In the genomic region with DNA sequence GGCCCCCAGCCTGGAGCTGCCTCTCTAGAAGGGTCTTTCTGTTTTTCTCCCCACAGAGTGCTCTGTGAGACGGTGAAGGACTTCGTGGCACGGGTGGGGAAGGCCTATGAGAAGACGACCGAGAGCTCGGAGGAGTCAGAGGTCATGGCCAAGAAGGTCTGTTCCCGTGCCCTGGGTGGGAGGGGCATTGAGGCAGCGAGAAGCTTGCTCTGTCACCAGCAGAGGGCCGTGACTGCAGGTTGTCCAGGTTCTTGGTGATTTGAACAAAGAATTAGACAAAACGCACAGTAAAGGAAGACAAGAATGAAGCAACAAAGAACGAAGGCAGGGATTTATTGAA, we compare ENCODE assay signal across 9 cellular contexts.
DNase-seq lines count a peak whose midpoint lies in the region; ATAC-seq, FAIRE-seq and TF ChIP-seq lines count a peak whose summit lies in the region.
"Had no signal": no experiment of that assay in that cellular context is flagged by ENCODE, and none has a peak within 500 bp of the region (broad histone marks: within the 10 kb centered on the region; RNA-seq: fewer than 3 reads in every experiment).

No MANE protein-coding gene starts in this region.

- H3K9me3 ChIP-seq in DND-41 (ENCODE audit: insufficient read depth, low read length, severe bottlenecking) (no peaks in the 10 kb centered on the region), K562 (replicated peaks; ENCODE audit: control insufficient read depth, insufficient read depth, low read depth, low read length) (no peaks in the 10 kb centered on the region)
- H3K9me3 ChIP-seq: gastroesophageal sphincter had no signal

- H3K9me3 Mint-ChIP-seq in neural crest cell = no peaks in the 10 kb centered on the region
- H3K9me3 Mint-ChIP-seq: T-helper 1 cell treated with Interleukin-12 subunit alpha and Interleukin-12 subunit beta and Interleukin-4 antibody, amounts not matched to agents 30 μg/mL and 1 μg/mL, for 36 hours had no signal

- peak; percentile 44 for TF ChIP-seq CTCF in DND-41 (IDR thresholded peaks at IDR 0.05; ENCODE audit: borderline replicate concordance, extremely low read depth, low read length, poor library complexity, severe bottlenecking)
- TF ChIP-seq CTCF in K562 (IDR thresholded peaks at IDR 0.05 in 2 of 3, conservative IDR thresholded peaks at IDR 0.05 in 1 of 3; ENCODE audit: insufficient read depth in 2 of 3, low read depth in 1 of 3, low read length in 3 of 3) = peak; percentile 26 to 37 (median 32); a peak in 3 of 6 replicates
- TF ChIP-seq CTCF in neural crest cell (conservative IDR thresholded peaks at IDR 0.05) = peak; percentile 28

- no peak; the same call in 2 of the 3 replicates for ATAC-seq in DND-41 (ENCODE audit: insufficient read depth, low read depth)
- peak; percentile 61 for ATAC-seq in K562
- ATAC-seq in stimulated activated naive CD8-positive, alpha-beta T cell treated with anti-CD3 and anti-CD28 coated beads, Interleukin-15, Interleukin-2, amounts not matched to agents 100 U/mL and 50 U/mL, for 24 hours = no peak
- ATAC-seq: gastroesophageal sphincter had no signal

- no peak for TF ChIP-seq RAD21 in K562 (CRISPR knock-in tag; conservative IDR thresholded peaks at IDR 0.05 in 1 of 2, IDR thresholded peaks at IDR 0.05 in 1 of 2)

- no peaks in the 10 kb centered on the region for H3K9me1 ChIP-seq in K562 (ENCODE audit: control insufficient read depth, insufficient read depth, low read length)

- TF ChIP-seq EP300 in K562 (IDR thresholded peaks at IDR 0.05; ENCODE audit: low read length) = no peak

- DNase-seq in DND-41 (peak; percentile 16), HK-2 (ENCODE audit: unreplicated experiment) (peak; percentile 17), K562 (ENCODE audit: extremely low read depth in 1 of 4, low spot score in 3 of 4) (peak in 3 of 4 experiments; percentile 26 to 31 (median 31)), neural crest cell (ENCODE audit: low read depth, low spot score) (no peak), GDM1 (lab: John Stamatoyannopoulos, UW) (no peak), foreskin melanocyte (no peak)
- DNase-seq in stimulated activated naive CD8-positive, alpha-beta T cell treated with anti-CD3 and anti-CD28 coated beads, Interleukin-15, Interleukin-2, amounts not matched to agents 100 U/mL and 50 U/mL, for 24 hours = no peak

- no peak overlapping the region for H3K27ac Mint-ChIP-seq in neural crest cell (ENCODE audit: unreplicated experiment)
- H3K27ac Mint-ChIP-seq: T-helper 1 cell treated with Interleukin-12 subunit alpha and Interleukin-12 subunit beta and Interleukin-4 antibody, amounts not matched to agents 30 μg/mL and 1 μg/mL, for 36 hours had no signal

- no peaks in the 10 kb centered on the region for H3K27me3 Mint-ChIP-seq in neural crest cell (ENCODE audit: low read depth)

- no peak for FAIRE-seq in K562 (lab: Jason Lieb, UNC)

- H3K27ac ChIP-seq in DND-41 (ENCODE audit: low read length) (no peak overlapping the region), K562 (ENCODE audit: extremely low read depth, low read depth, low read length) (no peak overlapping the region)
- H3K27ac ChIP-seq: gastroesophageal sphincter had no signal

- in situ Hi-C loops in K562 (cut with MboI) = no loop called here

- H3K9ac ChIP-seq in DND-41 (ENCODE audit: low read depth, low read length) = no peak overlapping the region
- H3K9ac ChIP-seq in K562 (ENCODE audit: insufficient read depth in 1 of 2, low read depth in 2 of 2, low read length in 2 of 2) = no peak overlapping the region

- H3K36me3 ChIP-seq in DND-41 (ENCODE audit: insufficient read depth, low read length) (peaks cover 83% of the 10 kb centered on the region), K562 (ENCODE audit: control insufficient read depth, insufficient read depth, low read length) (peaks cover 54% of the 10 kb centered on the region; the same call in 2 of the 3 replicates)

- no peak for TF ChIP-seq POLR2A in K562 (conservative IDR thresholded peaks at IDR 0.05)

- H3K36me3 Mint-ChIP-seq in neural crest cell (ENCODE audit: low read depth) = peaks cover 14% of the 10 kb centered on the region

- H3K27me3 ChIP-seq in DND-41 (ENCODE audit: insufficient read depth, low read length, poor library complexity) = no peaks in the 10 kb centered on the region
- no peaks in the 10 kb centered on the region for H3K27me3 ChIP-seq in K562 (ENCODE audit: control insufficient read depth in 2 of 2, insufficient read depth in 2 of 2, low read length in 2 of 2)
- H3K27me3 ChIP-seq: gastroesophageal sphincter had no signal

- BruUV-seq in K562 (replicated peaks; lab: Mats Ljungman, UMichigan) = no TSS peak

- H3K4me3 ChIP-seq in DND-41 (ENCODE audit: low read depth in 1 of 2, low read length in 2 of 2) (no peak overlapping the region), K562 (no peak overlapping the region)
- H3K4me3 ChIP-seq: gastroesophageal sphincter had no signal

- POLR2A ChIA-PET in K562 (lab: Yijun Ruan, JAX) = interaction anchor here (0.5 to 0.7 kb wide), 2 partner anchors 148 to 152 kb away, joined by 3 read pairs; no protein-coding TSS in a partner anchor

- intact Hi-C loops in K562 (cut with micrococcal nuclease) = loop anchor here (10.0 kb wide), 1 partner anchor 183 kb away; no protein-coding TSS in a partner anchor

- 71% methylated on average over 7 of the region's 11 CpGs for WGBS in K562 (ENCODE audit: insufficient coverage, low coverage, missing lambda C conversion rate)

- peaks cover 15% of the 10 kb centered on the region for H3K4me1 Mint-ChIP-seq in neural crest cell

- H2AFZ ChIP-seq in DND-41 (ENCODE audit: low read depth, low read length) = no peak overlapping the region
- no peak overlapping the region for H2AFZ ChIP-seq in K562 (ENCODE audit: low read depth, low read length)

- 0 out of 2 replicates have a peak, but pooled peaks cover 7% of the 10 kb centered on the region for H4K20me1 ChIP-seq in DND-41 (ENCODE audit: insufficient read depth, low read length)
- no peaks in the 10 kb centered on the region for H4K20me1 ChIP-seq in K562 (replicated peaks; ENCODE audit: control insufficient read depth, insufficient read depth, low read length)

- no peak overlapping the region for H3K4me3 Mint-ChIP-seq in neural crest cell
- H3K4me3 Mint-ChIP-seq: T-helper 1 cell treated with Interleukin-12 subunit alpha and Interleukin-12 subunit beta and Interleukin-4 antibody, amounts not matched to agents 30 μg/mL and 1 μg/mL, for 36 hours had no signal

- H3K4me2 ChIP-seq in DND-41 (ENCODE audit: insufficient read depth, low read length) (no peak overlapping the region), K562 (ENCODE audit: insufficient read depth, low read length) (no peak overlapping the region)

- CTCF ChIA-PET in K562 (lab: Yijun Ruan, JAX; ENCODE audit: low intra/inter-chr PET ratio) = no interaction called here

- no peaks in the 10 kb centered on the region for H3K79me2 ChIP-seq in DND-41 (ENCODE audit: insufficient read depth, low read length)
- no peaks in the 10 kb centered on the region for H3K79me2 ChIP-seq in K562 (ENCODE audit: control insufficient read depth, insufficient read depth, low read length)

- no peaks in the 10 kb centered on the region for H3K4me1 ChIP-seq in DND-41 (ENCODE audit: insufficient read depth, low read length)
- peaks cover 7 to 18% of the 10 kb centered on the region in 2 experiments; a peak in 4 of 5 replicates for H3K4me1 ChIP-seq in K562 (replicated peaks in 1 of 2; ENCODE audit: control insufficient read depth in 2 of 2, insufficient read depth in 2 of 2, low read length in 2 of 2)

TF ChIP-seq in K562, 482 proteins besides CTCF, POLR2A, EP300 and RAD21 (continues in another document):
- TF ChIP-seq, protein P1, sequence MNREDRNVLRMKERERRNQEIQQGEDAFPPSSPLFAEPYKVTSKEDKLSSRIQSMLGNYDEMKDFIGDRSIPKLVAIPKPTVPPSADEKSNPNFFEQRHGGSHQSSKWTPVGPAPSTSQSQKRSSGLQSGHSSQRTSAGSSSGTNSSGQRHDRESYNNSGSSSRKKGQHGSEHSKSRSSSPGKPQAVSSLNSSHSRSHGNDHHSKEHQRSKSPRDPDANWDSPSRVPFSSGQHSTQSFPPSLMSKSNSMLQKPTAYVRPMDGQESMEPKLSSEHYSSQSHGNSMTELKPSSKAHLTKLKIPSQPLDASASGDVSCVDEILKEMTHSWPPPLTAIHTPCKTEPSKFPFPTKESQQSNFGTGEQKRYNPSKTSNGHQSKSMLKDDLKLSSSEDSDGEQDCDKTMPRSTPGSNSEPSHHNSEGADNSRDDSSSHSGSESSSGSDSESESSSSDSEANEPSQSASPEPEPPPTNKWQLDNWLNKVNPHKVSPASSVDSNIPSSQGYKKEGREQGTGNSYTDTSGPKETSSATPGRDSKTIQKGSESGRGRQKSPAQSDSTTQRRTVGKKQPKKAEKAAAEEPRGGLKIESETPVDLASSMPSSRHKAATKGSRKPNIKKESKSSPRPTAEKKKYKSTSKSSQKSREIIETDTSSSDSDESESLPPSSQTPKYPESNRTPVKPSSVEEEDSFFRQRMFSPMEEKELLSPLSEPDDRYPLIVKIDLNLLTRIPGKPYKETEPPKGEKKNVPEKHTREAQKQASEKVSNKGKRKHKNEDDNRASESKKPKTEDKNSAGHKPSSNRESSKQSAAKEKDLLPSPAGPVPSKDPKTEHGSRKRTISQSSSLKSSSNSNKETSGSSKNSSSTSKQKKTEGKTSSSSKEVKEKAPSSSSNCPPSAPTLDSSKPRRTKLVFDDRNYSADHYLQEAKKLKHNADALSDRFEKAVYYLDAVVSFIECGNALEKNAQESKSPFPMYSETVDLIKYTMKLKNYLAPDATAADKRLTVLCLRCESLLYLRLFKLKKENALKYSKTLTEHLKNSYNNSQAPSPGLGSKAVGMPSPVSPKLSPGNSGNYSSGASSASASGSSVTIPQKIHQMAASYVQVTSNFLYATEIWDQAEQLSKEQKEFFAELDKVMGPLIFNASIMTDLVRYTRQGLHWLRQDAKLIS (CRISPR knock-in tag; IDR thresholded peaks at IDR 0.05) = no peak
- TF ChIP-seq, protein P2, sequence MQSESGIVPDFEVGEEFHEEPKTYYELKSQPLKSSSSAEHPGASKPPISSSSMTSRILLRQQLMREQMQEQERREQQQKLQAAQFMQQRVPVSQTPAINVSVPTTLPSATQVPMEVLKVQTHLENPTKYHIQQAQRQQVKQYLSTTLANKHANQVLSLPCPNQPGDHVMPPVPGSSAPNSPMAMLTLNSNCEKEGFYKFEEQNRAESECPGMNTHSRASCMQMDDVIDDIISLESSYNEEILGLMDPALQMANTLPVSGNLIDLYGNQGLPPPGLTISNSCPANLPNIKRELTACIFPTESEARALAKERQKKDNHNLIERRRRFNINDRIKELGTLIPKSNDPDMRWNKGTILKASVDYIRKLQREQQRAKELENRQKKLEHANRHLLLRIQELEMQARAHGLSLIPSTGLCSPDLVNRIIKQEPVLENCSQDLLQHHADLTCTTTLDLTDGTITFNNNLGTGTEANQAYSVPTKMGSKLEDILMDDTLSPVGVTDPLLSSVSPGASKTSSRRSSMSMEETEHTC (IDR thresholded peaks at IDR 0.05) = no peak
- no peak for TF ChIP-seq HMGN3 (IDR thresholded peaks at IDR 0.05; ENCODE audit: borderline replicate concordance, extremely low read depth, insufficient read length, low read depth, low read length)
- no peak for TF ChIP-seq MBD2 (IDR thresholded peaks at IDR 0.05; ENCODE audit: borderline replicate concordance, low read depth)
- no peak for TF ChIP-seq MAFK (IDR thresholded peaks at IDR 0.05; ENCODE audit: low read length)
- no peak for TF ChIP-seq EGR1 (conservative IDR thresholded peaks at IDR 0.05)
- TF ChIP-seq MAFF (IDR thresholded peaks at IDR 0.05; ENCODE audit: low read length) = no peak

Comparison
In these comparisons a context has a peak if more than half of its experiments do, and no peak if none do; other contexts are left out.
1. DNase-seq: peak in DND-41 (single experiment), HK-2 (single experiment) and K562 (3 of 4); none in neural crest cell (single experiment), GDM1 (single experiment), stimulated activated naive CD8-positive, alpha-beta T cell treated with anti-CD3 and anti-CD28 coated beads, Interleukin-15, Interleukin-2, amounts not matched to agents 100 U/mL and 50 U/mL, for 24 hours (single experiment) and foreskin melanocyte (single experiment).
2. Peak in every context shown above with its lines, with median percentiles within 50 percentile points of each other: CTCF ChIP-seq.